16 cellular contexts compared by ENCODE assay signal in the genomic region with DNA sequence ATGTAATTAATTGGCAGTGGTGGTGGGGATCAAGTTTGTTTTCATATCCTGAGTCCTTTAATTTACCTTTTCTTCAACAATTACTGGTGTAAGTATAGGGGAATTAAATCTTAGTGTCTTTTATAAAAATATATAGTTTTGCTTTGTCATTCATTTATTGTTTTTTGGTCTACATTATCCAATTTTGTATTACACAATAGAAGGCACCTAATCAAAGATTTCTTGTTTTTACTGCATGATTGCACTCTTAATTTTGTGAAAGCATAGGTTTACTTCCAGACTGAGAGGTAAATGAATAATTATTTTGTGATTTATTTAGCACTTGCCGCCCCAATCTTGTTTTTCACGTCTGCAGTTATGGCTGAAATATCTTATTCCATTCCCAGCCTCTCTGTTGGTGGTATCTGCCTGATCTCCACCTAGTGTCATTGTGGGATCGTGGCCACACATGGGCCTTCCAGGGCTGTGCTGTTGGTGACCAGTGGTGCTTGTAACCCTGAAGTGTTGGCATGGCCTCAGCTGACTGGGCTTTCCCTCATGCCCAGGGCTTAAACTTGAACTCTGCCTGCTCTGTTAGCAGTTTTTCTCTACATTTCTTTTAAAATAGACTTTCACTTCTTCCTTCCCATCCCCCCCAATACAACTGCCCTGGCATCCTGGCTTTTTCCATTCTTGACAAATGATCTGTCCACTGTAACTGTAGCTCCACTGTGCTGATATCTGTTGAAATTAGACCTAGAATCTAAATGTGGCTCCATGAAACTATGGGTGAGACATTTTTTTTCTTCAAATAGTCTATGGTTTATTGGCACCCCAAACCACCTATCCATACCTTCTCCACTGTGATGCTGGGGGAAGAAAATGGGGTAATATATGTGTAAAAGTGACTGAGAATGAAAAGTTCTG. TPM values are rescaled to one million over a fixed set of nuclear protein-coding genes. Genes with fewer than 3 reads are reported as not detected.
DNase-seq lines count a peak whose midpoint lies in the region; ATAC-seq, FAIRE-seq and TF ChIP-seq lines count a peak whose summit lies in the region.
"Had no signal": no experiment of that assay in that cellular context is flagged by ENCODE, and none has a peak within 500 bp of the region (broad histone marks: within the 10 kb centered on the region; RNA-seq: fewer than 3 reads in every experiment).

No MANE protein-coding gene starts in this region.

- H3F3A ChIP-seq in neural progenitor cell (ENCODE audit: low read depth) = no peaks in the 10 kb centered on the region

- no peak overlapping the region for H3K4me3 Mint-ChIP-seq in neural progenitor cell
- H3K4me3 Mint-ChIP-seq: activated naive CD4-positive, alpha-beta T cell treated with anti-CD3 and anti-CD28 coated beads, Interleukin-2, amount 10 ng/mL, durations not matched to agents 7 days and 5 days; brain had no signal

- 47% methylated on average over 3 of the region's 3 CpGs for WGBS in GM12878 (ENCODE audit: insufficient coverage, insufficient replicate concordance, low lambda C conversion rate, missing lambda C conversion rate)

- intact Hi-C loops in GM12878 (cut with micrococcal nuclease; ENCODE audit: unreplicated experiment) = loop anchor here (5.0 kb wide), 1 partner anchor 41 kb away; no protein-coding TSS in a partner anchor

- ATAC-seq in GM12878 (peak; percentile 74), HG03095 (IDR thresholded peaks at IDR 0.05; ENCODE audit: unreplicated experiment) (no peak), HG02678 (IDR thresholded peaks at IDR 0.05; ENCODE audit: unreplicated experiment) (no peak)

- no peaks in the 10 kb centered on the region for H4K20me1 ChIP-seq in GM12878 (ENCODE audit: control insufficient read depth, insufficient read depth)
- peaks cover 78% of the 10 kb centered on the region for H4K20me1 ChIP-seq in neural progenitor cell (ENCODE audit: low read depth)

- H3K4me3 ChIP-seq in GM12878 (no peak overlapping the region), neural progenitor cell (no peak overlapping the region)
- H3K4me3 ChIP-seq: ovary had no signal

- no peaks in the 10 kb centered on the region for H3K4me1 Mint-ChIP-seq in neural progenitor cell

- peak overlapping the region; percentile 50 for H3K4me2 ChIP-seq in GM12878 (ENCODE audit: control insufficient read depth, insufficient read depth)
- no peak overlapping the region for H3K4me2 ChIP-seq in neural progenitor cell

- SMC1A ChIA-PET in GM12878 (lab: Charles Lee; ENCODE audit: uncharacterized antibody, unreplicated experiment) = interaction anchor here (0.6 to 3.3 kb wide), 9 partner anchors 9 to 949 kb away, joined by 3 to 17 read pairs (median 3); no protein-coding TSS in a partner anchor

- H3K36me3 Mint-ChIP-seq in neural progenitor cell = peaks cover 63% of the 10 kb centered on the region

- no peak for TF ChIP-seq CTCF in GM12878 (IDR thresholded peaks at IDR 0.05 in 2 of 3, conservative IDR thresholded peaks at IDR 0.05 in 1 of 3; ENCODE audit: control insufficient read depth in 2 of 3, extremely low read depth in 1 of 3, insufficient read depth in 1 of 3, low read depth in 3 of 3, low read length in 3 of 3)
- no peak for TF ChIP-seq CTCF in neural progenitor cell (IDR thresholded peaks at IDR 0.05)

- H2AFZ ChIP-seq in GM12878 (ENCODE audit: control insufficient read depth, low read depth, low read length) = no peak overlapping the region
- H2AFZ ChIP-seq in neural progenitor cell (replicated peaks) = no peak overlapping the region

- RAD21 ChIA-PET in GM12878 (lab: Charles Lee; ENCODE audit: unreplicated experiment) = interaction anchor here (4.3 kb wide), 1 partner anchor 22 kb away, joined by 18 read pairs; no protein-coding TSS in a partner anchor

- H3K9me3 Mint-ChIP-seq in neural progenitor cell = peaks cover 28% of the 10 kb centered on the region
- H3K9me3 Mint-ChIP-seq: activated naive CD4-positive, alpha-beta T cell treated with anti-CD3 and anti-CD28 coated beads, Interleukin-2, amount 10 ng/mL, durations not matched to agents 7 days and 5 days had no signal

- peak; percentile 28 for DNase-seq in Caki2 (ENCODE audit: low read depth)
- DNase-seq in M059J (ENCODE audit: low read depth) = peak; percentile 10
- DNase-seq in GM12878 (ENCODE audit: low read depth, low spot score) = no peak
- no peak for DNase-seq in neural progenitor cell (ENCODE audit: low spot score)
- DNase-seq in OCI-M2 (lab: John Stamatoyannopoulos, UW; ENCODE audit: unreplicated experiment) = no peak
- DNase-seq in GM19238 (ENCODE audit: insufficient read length, low spot score) = no peak
- DNase-seq: activated naive CD4-positive, alpha-beta T cell treated with anti-CD3 and anti-CD28 coated beads, Interleukin-2, amount 10 ng/mL, durations not matched to agents 7 days and 5 days; Caco-2; NCI-H146; ovary had no signal

- CTCF ChIA-PET in GM12878 (lab: Yijun Ruan, JAX) = interaction anchor here (2.6 kb wide), 1 partner anchor 22 kb away, joined by 13 read pairs; no protein-coding TSS in a partner anchor

- H3K4me1 ChIP-seq in GM12878 (ENCODE audit: control insufficient read depth, insufficient read depth, low read length) (peaks cover 27% of the 10 kb centered on the region), neural progenitor cell (peaks cover 19% of the 10 kb centered on the region)

- H3K27ac Mint-ChIP-seq in neural progenitor cell = no peak overlapping the region
- H3K27ac Mint-ChIP-seq: activated naive CD4-positive, alpha-beta T cell treated with anti-CD3 and anti-CD28 coated beads, Interleukin-2, amount 10 ng/mL, durations not matched to agents 7 days and 5 days had no signal

- TF ChIP-seq POLR2A in GM12878 (IDR thresholded peaks at IDR 0.05; ENCODE audit: low read depth, low read length) = no peak

- no peak overlapping the region for H3K9ac ChIP-seq in GM12878 (ENCODE audit: control insufficient read depth, insufficient read depth, low read length)
- no peak overlapping the region for H3K9ac ChIP-seq in neural progenitor cell

- H3K27me3 ChIP-seq in GM12878 (replicated peaks in 1 of 2; ENCODE audit: control insufficient read depth in 2 of 2, insufficient read depth in 2 of 2, low read length in 1 of 2) (no peaks in the 10 kb centered on the region), neural progenitor cell (no peaks in the 10 kb centered on the region)
- H3K27me3 ChIP-seq: ovary had no signal

- H3K36me3 ChIP-seq in GM12878 (ENCODE audit: control insufficient read depth in 2 of 2, insufficient read depth in 2 of 2, low read length in 1 of 2) = peaks cover 3 to 11% of the 10 kb centered on the region in 2 experiments; a peak in 2 of 4 replicates
- peaks cover 3% of the 10 kb centered on the region for H3K36me3 ChIP-seq in neural progenitor cell
- H3K36me3 ChIP-seq: ovary had no signal

- no TSS peak for BruUV-seq in GM12878 (replicated peaks; lab: Mats Ljungman, UMichigan)

- no peak for TF ChIP-seq EP300 in GM12878 (IDR thresholded peaks at IDR 0.05; ENCODE audit: borderline replicate concordance in 1 of 2, control insufficient read depth in 1 of 2, low read depth in 2 of 2, low read length in 2 of 2)

- FAIRE-seq in GM12878 (lab: Jason Lieb, UNC) = no peak
- FAIRE-seq: frontal cortex, HTR-8/SVneo, TTC549 had no signal

- H3K9me3 ChIP-seq in GM12878 (replicated peaks; ENCODE audit: control insufficient read depth, insufficient read depth, low read length) (peaks cover 6% of the 10 kb centered on the region; the same call in 2 of the 3 replicates), neural progenitor cell (ENCODE audit: low read depth) (no peaks in the 10 kb centered on the region)
- H3K9me3 ChIP-seq: Caco-2, ovary had no signal

- in situ Hi-C loops in Caki2 (cut with HindIII; ENCODE audit: low pct_unique_long_range_greater_than_20kb, low sequenced_read_pairs) (no loop called here), GM12878 (cut with MboI) (no loop called here)

- POLR2A ChIA-PET in GM12878 (lab: Charles Lee) = interaction anchor here (0.8 to 1.9 kb wide), 2 partner anchors 15 to 22 kb away, joined by 3 to 4 read pairs; no protein-coding TSS in a partner anchor

- no peak for TF ChIP-seq RAD21 in GM12878 (IDR thresholded peaks at IDR 0.05; ENCODE audit: insufficient read depth, low read depth, low read length)

- H3K79me2 ChIP-seq in GM12878 (ENCODE audit: control insufficient read depth, insufficient read depth, low read length) = peaks cover 77% of the 10 kb centered on the region
- H3K79me2 ChIP-seq in neural progenitor cell (ENCODE audit: low read depth) = peaks cover 100% of the 10 kb centered on the region

- H3K27me3 Mint-ChIP-seq in neural progenitor cell (ENCODE audit: insufficient read depth, low read depth) = peaks cover 5% of the 10 kb centered on the region
- H3K27me3 Mint-ChIP-seq: activated naive CD4-positive, alpha-beta T cell treated with anti-CD3 and anti-CD28 coated beads, Interleukin-2, amount 10 ng/mL, durations not matched to agents 7 days and 5 days; brain had no signal

- peak overlapping the region; percentile 69 for H3K27ac ChIP-seq in GM12878 (ENCODE audit: control insufficient read depth, insufficient read depth)
- peak overlapping the region; percentile 5 for H3K27ac ChIP-seq in neural progenitor cell
- H3K27ac ChIP-seq: ovary had no signal

RNA-seq across cellular contexts. Expression of gene E2F3, which starts 24.8 kb away (rescaled TPM):
- 10.5 TPM in 2 replicates for total RNA-seq in Caki2 (2014; rRNA removed; shearing (Covaris generic); ENCODE audit: low replicate concordance)
- 13.0 and 15.8 TPM in 2 replicates for total RNA-seq in M059J (2014; rRNA removed; shearing (Covaris generic))
- total RNA-seq in GM12878 (2013; cell fraction: nucleolus; rRNA removed) = 10.0 and 11.7 TPM in 2 replicates
- total RNA-seq in GM12878 (2014; rRNA removed) (5.1 and 5.9 TPM in 2 replicates), GM12878 (2014; rRNA removed; fragmentation: Illumina TruSeq; extraction: Trizol) (9.7 and 10.6 TPM in 2 replicates), GM12878 (2021) (15.8 and 16.8 TPM in 2 replicates), neural progenitor cell (ENCODE audit: low replicate concordance) (30.2 and 35.7 TPM in 2 replicates)
- 4.3 TPM for polyA plus RNA-seq in GM12878 (2011; ENCODE audit: low read depth)
- polyA plus RNA-seq in GM12878 (2011; rRNA removed) (15.0 and 15.7 TPM in 2 replicates), GM12878 (2014; fragmentation: Illumina TruSeq; extraction: Trizol) (16.3 and 19.8 TPM in 2 replicates), GM12878 (2014; fragmentation: Nextera tagmentation; extraction: Ambion mirVana) (1 to 10 TPM; 5.3 to 6.6 TPM), GM12878 (2014; rRNA removed) (10.4 and 10.6 TPM in 2 replicates), GM12878 (2016; fragmentation: Nextera tagmentation; extraction: Ambion mirVana) (10 to 100 TPM; 10.7 to 12.0 TPM)
- polyA plus RNA-seq in GM12878 (2011; cell fraction: cytosol; rRNA removed) = 7.8 and 8.9 TPM in 2 replicates
- polyA plus RNA-seq in GM12878 (2011; cell fraction: nucleus; rRNA removed) = 18.4 and 23.8 TPM in 2 replicates
- 5.5 and 5.7 TPM in 2 replicates for polyA plus RNA-seq in GM12878 (2012)
- polyA minus RNA-seq in GM12878 (2011; rRNA and poly(A)+ RNA removed) = 10.2 and 10.7 TPM in 2 replicates
- 4.5 and 6.0 TPM in 2 replicates for polyA minus RNA-seq in GM12878 (2011; cell fraction: cytosol; rRNA and poly(A)+ RNA removed)
- 5.1 and 8.8 TPM in 2 replicates for polyA minus RNA-seq in GM12878 (2011; cell fraction: nucleus; rRNA and poly(A)+ RNA removed)

Comparison
In these comparisons a context has a peak if more than half of its experiments do, and no peak if none do; other contexts are left out.
1. DNase-seq: peak in Caki2 (single experiment) and M059J (single experiment); none in GM12878 (single experiment), neural progenitor cell (single experiment), OCI-M2 (single experiment) and GM19238 (single experiment).